In the genomic region with DNA sequence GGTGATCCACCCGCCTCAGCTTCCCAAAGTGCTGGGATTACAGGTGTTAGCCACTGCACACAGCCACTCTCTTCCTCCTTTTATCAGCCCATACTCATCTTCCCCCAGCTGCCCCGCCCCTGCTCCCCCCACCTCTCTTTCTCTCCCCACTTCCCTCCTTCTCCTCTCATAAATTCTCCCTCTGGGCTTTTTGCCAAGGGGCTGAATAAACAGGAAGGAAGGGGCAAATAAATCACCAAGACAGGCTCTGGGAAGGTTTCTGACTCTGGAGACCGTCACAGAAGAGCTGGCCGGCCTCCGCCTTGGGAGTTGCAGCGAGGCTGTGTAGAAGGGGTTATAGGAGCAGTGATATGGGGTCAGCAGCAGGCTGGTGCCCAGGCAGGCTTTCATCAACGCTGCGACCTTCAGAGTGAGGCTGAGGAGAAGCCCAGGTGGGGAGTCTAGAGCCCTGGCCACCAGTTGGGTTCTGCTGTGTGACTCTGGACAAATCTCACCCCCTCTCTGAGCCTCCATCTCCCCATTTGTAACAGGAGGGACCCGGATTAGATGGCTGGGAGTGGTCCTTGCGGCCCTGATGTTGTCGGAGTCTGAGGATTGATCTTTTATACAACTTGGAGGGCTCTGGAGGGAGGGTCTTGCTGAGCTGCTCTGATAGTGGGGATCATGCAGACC, we compare ENCODE assay signal across 8 cellular contexts.
DNase-seq lines count a peak whose midpoint lies in the region; ATAC-seq, FAIRE-seq and TF ChIP-seq lines count a peak whose summit lies in the region.

No MANE protein-coding gene starts in this region.

- intact Hi-C loops in ovary (cut with DNase I): no loop called here
- intact Hi-C loops in activated CD8-positive, alpha-beta T cell treated with anti-CD3 and anti-CD28 coated beads for 36 hours (cut with micrococcal nuclease): no loop called here

- no peak for ATAC-seq in GM18511 (IDR thresholded peaks at IDR 0.05; ENCODE audit: unreplicated experiment)
- ATAC-seq in activated CD8-positive, alpha-beta T cell treated with anti-CD3 and anti-CD28 coated beads for 36 hours: no peak

- no peaks in the 10 kb centered on the region for H3K36me3 ChIP-seq in ovary

- H3K4me3 Mint-ChIP-seq in activated CD8-positive, alpha-beta T cell treated with anti-CD3 and anti-CD28 coated beads for 36 hours: no peak overlapping the region

- no peaks in the 10 kb centered on the region for H3K9me3 Mint-ChIP-seq in activated CD8-positive, alpha-beta T cell treated with anti-CD3 and anti-CD28 coated beads for 36 hours

- no peak overlapping the region for H3K27ac Mint-ChIP-seq in activated CD8-positive, alpha-beta T cell treated with anti-CD3 and anti-CD28 coated beads for 36 hours

- POLR2A ChIA-PET in activated CD8-positive, alpha-beta T cell treated with anti-CD3 and anti-CD28 coated beads for 36 hours (lab: Charles Lee): no interaction called here

- peaks cover 19% of the 10 kb centered on the region for H3K27me3 Mint-ChIP-seq in activated CD8-positive, alpha-beta T cell treated with anti-CD3 and anti-CD28 coated beads for 36 hours

- no peaks in the 10 kb centered on the region for H3K36me3 Mint-ChIP-seq in activated CD8-positive, alpha-beta T cell treated with anti-CD3 and anti-CD28 coated beads for 36 hours (ENCODE audit: low read depth)

- no peak overlapping the region for H3K27ac ChIP-seq in ovary

- no peaks in the 10 kb centered on the region for H3K4me1 Mint-ChIP-seq in activated CD8-positive, alpha-beta T cell treated with anti-CD3 and anti-CD28 coated beads for 36 hours (ENCODE audit: low read depth)

- H3K9me3 ChIP-seq in ovary: no peaks in the 10 kb centered on the region

- H3K27me3 ChIP-seq in ovary: no peaks in the 10 kb centered on the region

- WGBS in ovary, 3 donors: 12 to 20% (median 13%) methylated on average over 11 of the region's 11 CpGs

- TF ChIP-seq POLR2A in H54 (IDR thresholded peaks at IDR 0.05; ENCODE audit: low read depth, low read length) (no peak), ovary (IDR thresholded peaks at IDR 0.05) (no peak)

- CTCF ChIA-PET in activated CD8-positive, alpha-beta T cell treated with anti-CD3 and anti-CD28 coated beads for 36 hours (lab: Charles Lee): no interaction called here

- DNase-seq in H54 (ENCODE audit: insufficient read length, low spot score): peak; percentile 56
- DNase-seq in NCI-H460 (ENCODE audit: extremely low read depth, low read depth): peak; percentile 43
- DNase-seq in choroid plexus epithelial cell (ENCODE audit: low read depth): peak; percentile 51
- DNase-seq in ovary: peak; percentile 54 to 68 (median 67)
- no peak for DNase-seq in activated naive CD4-positive, alpha-beta T cell treated with Interleukin-2 at 50 U/mL for 16 hours
- no peak for DNase-seq in HuH-7.5 (ENCODE audit: low spot score)
- DNase-seq in activated CD8-positive, alpha-beta T cell treated with anti-CD3 and anti-CD28 coated beads for 36 hours: no peak

- no peak overlapping the region for H3K4me3 ChIP-seq in choroid plexus epithelial cell (ENCODE audit: low read depth, low read length)
- no peak overlapping the region for H3K4me3 ChIP-seq in ovary

- no peak for TF ChIP-seq EP300 in ovary (IDR thresholded peaks at IDR 0.05)

- H3K4me1 ChIP-seq in ovary (ENCODE audit: insufficient read depth): peaks cover 8% of the 10 kb centered on the region

- FAIRE-seq in H54 (lab: Jason Lieb, UNC): no peak

- no peak for TF ChIP-seq CTCF in choroid plexus epithelial cell (conservative IDR thresholded peaks at IDR 0.05; ENCODE audit: low read depth, low read length)
- TF ChIP-seq CTCF in ovary (IDR thresholded peaks at IDR 0.05): no peak
- TF ChIP-seq CTCF in activated CD8-positive, alpha-beta T cell treated with anti-CD3 and anti-CD28 coated beads for 36 hours (IDR thresholded peaks at IDR 0.05): no peak

Comparison
In these comparisons a context has a peak if more than half of its experiments do, and no peak if none do; other contexts are left out.
1. DNase-seq: peak in H54 (single experiment), NCI-H460 (single experiment), choroid plexus epithelial cell (single experiment) and ovary (5 of 5); none in activated naive CD4-positive, alpha-beta T cell treated with Interleukin-2 at 50 U/mL for 16 hours (single experiment), HuH-7.5 (single experiment) and activated CD8-positive, alpha-beta T cell treated with anti-CD3 and anti-CD28 coated beads for 36 hours (single experiment).